In the genomic region with DNA sequence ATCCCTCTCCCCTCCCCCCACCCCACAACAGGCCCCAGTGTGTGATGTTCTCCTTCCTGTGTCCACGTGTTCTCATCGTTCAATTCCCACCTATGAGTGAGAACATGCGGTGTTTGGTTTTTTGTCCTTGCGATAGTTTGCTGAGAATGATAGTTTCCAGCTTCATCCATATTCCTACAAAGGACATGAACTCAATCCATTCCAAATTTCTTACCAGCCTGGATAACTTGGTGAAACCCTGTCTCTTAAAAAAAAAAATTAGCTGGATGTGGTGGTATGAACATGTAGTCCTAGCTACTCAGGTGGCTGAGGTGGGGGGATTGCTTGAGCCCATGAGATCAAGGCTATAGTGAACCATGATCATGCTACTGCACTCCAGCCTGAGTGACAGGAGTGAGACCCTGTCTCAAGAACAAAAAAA, we compare ENCODE assay signal across 3 cellular contexts.
DNase-seq lines count a peak whose midpoint lies in the region; ATAC-seq, FAIRE-seq and TF ChIP-seq lines count a peak whose summit lies in the region.
"Not testable (repeated sequence)": the region's sequence is repeated elsewhere in the genome, so short reads cannot be mapped to it uniquely, and the experiment has no call there.

No MANE protein-coding gene starts in this region.

- ATAC-seq in K562: peak; percentile 11

- H3K9ac ChIP-seq in K562 (ENCODE audit: insufficient read depth in 1 of 2, low read depth in 2 of 2, low read length in 2 of 2): peak overlapping the region; percentile 67 to 76; a peak in 3 of 4 replicates

- not testable (repeated sequence) for DNase-seq in CD8-positive, alpha-beta memory T cell
- peak; percentile 28 for DNase-seq in OCI-M1 (lab: John Stamatoyannopoulos, UW)
- DNase-seq in K562 (ENCODE audit: extremely low read depth in 1 of 4, low spot score in 3 of 4): peak in 1 of 4 experiments; percentile 63

- H3K9me3 ChIP-seq in CD8-positive, alpha-beta memory T cell (ENCODE audit: low read length); K562 (replicated peaks; ENCODE audit: control insufficient read depth, insufficient read depth, low read depth, low read length): not testable (repeated sequence)

- TF ChIP-seq POLR2A in K562 (conservative IDR thresholded peaks at IDR 0.05): peak; percentile 66

- 3% methylated on average over 4 of the region's 4 CpGs for WGBS in K562 (ENCODE audit: insufficient coverage, low coverage, missing lambda C conversion rate)

- H4K20me1 ChIP-seq in K562 (replicated peaks; ENCODE audit: control insufficient read depth, insufficient read depth, low read length): not testable (repeated sequence)

- not testable (repeated sequence) for H3K9me1 ChIP-seq in K562 (ENCODE audit: control insufficient read depth, insufficient read depth, low read length)

- H3K27ac Mint-ChIP-seq in CD8-positive, alpha-beta memory T cell: not testable (repeated sequence)

- POLR2A ChIA-PET in CD8-positive, alpha-beta memory T cell (lab: Charles Lee): not testable (repeated sequence)
- POLR2A ChIA-PET in K562 (lab: Yijun Ruan, JAX): interaction anchor here (0.6 to 0.7 kb wide), 2 partner anchors 23 to 63 kb away, joined by 3 read pairs; no protein-coding TSS in a partner anchor

- not testable (repeated sequence) for H3K4me1 Mint-ChIP-seq in CD8-positive, alpha-beta memory T cell

- TF ChIP-seq EP300 in K562 (IDR thresholded peaks at IDR 0.05; ENCODE audit: low read length): not testable (repeated sequence)

- H3K4me2 ChIP-seq in K562 (ENCODE audit: insufficient read depth, low read length): peak overlapping the region; percentile 68

- H3K36me3 Mint-ChIP-seq in CD8-positive, alpha-beta memory T cell: peaks cover 12 to 23% (median 17%) of the 10 kb centered on the region in 3 donors

- in situ Hi-C loops in K562 (cut with MboI): not testable (repeated sequence)

- H3K27me3 ChIP-seq in CD8-positive, alpha-beta memory T cell (ENCODE audit: insufficient read depth, low read length, poor library complexity, severe bottlenecking); K562 (ENCODE audit: control insufficient read depth in 2 of 2, insufficient read depth in 2 of 2, low read length in 2 of 2): not testable (repeated sequence)

- not testable (repeated sequence) for H3K36me3 ChIP-seq in CD8-positive, alpha-beta memory T cell (ENCODE audit: insufficient read depth, low read length)
- peaks cover 67% of the 10 kb centered on the region for H3K36me3 ChIP-seq in K562 (ENCODE audit: control insufficient read depth, insufficient read depth, low read length)

- 0 out of 4 replicates have a peak, but pooled peaks of 1 of the 2 experiments have one; percentile 10 for TF ChIP-seq RAD21 in K562 (CRISPR knock-in tag; conservative IDR thresholded peaks at IDR 0.05 in 1 of 2, IDR thresholded peaks at IDR 0.05 in 1 of 2)

- not testable (repeated sequence) for H3K27me3 Mint-ChIP-seq in CD8-positive, alpha-beta memory T cell

- not testable (repeated sequence) for H3K4me1 ChIP-seq in CD8-positive, alpha-beta memory T cell (ENCODE audit: insufficient read depth, low read length)
- peaks cover 7 to 18% of the 10 kb centered on the region in 2 experiments for H3K4me1 ChIP-seq in K562 (replicated peaks in 1 of 2; ENCODE audit: control insufficient read depth in 2 of 2, insufficient read depth in 2 of 2, low read length in 2 of 2)

- H2AFZ ChIP-seq in K562 (ENCODE audit: low read depth, low read length): peak overlapping the region; percentile 45

- peaks cover 89% of the 10 kb centered on the region for H3K79me2 ChIP-seq in K562 (ENCODE audit: control insufficient read depth, insufficient read depth, low read length)

- not testable (repeated sequence) for H3K4me3 Mint-ChIP-seq in CD8-positive, alpha-beta memory T cell

- H3K9me3 Mint-ChIP-seq in CD8-positive, alpha-beta memory T cell: not testable (repeated sequence)

- not testable (repeated sequence) for H3K4me3 ChIP-seq in CD8-positive, alpha-beta memory T cell (ENCODE audit: low read length); K562

- FAIRE-seq in K562 (lab: Jason Lieb, UNC): not testable (repeated sequence)

- peak overlapping the region; percentile 25 for H3K27ac ChIP-seq in CD8-positive, alpha-beta memory T cell (ENCODE audit: low read depth, low read length)
- H3K27ac ChIP-seq in K562 (ENCODE audit: extremely low read depth, low read depth, low read length): peak overlapping the region; percentile 80

- BruUV-seq in K562 (replicated peaks; lab: Mats Ljungman, UMichigan): not testable (repeated sequence)

- intact Hi-C loops in K562 (cut with micrococcal nuclease): loop anchor here (10.0 kb wide), 1 partner anchor 224 kb away; the partner anchor contains the start of gene HIVEP2

- TF ChIP-seq CTCF in K562 (IDR thresholded peaks at IDR 0.05 in 2 of 3, conservative IDR thresholded peaks at IDR 0.05 in 1 of 3; ENCODE audit: insufficient read depth in 2 of 3, low read depth in 1 of 3, low read length in 3 of 3): not testable (repeated sequence)

- CTCF ChIA-PET in CD8-positive, alpha-beta memory T cell (lab: Charles Lee): interaction anchor here (1.0 kb wide), 1 partner anchor 11 kb away, joined by 4 read pairs; no protein-coding TSS in a partner anchor
- CTCF ChIA-PET in K562 (lab: Yijun Ruan, JAX; ENCODE audit: low intra/inter-chr PET ratio): not testable (repeated sequence)

TF ChIP-seq in K562, 482 proteins besides CTCF, POLR2A, EP300 and RAD21 (continues in another document):
- peak; percentile 64; the same call in 1 of the 2 replicates for TF ChIP-seq USF1 (CRISPR knock-in tag; IDR thresholded peaks at IDR 0.05)
- TF ChIP-seq ZNF232 (CRISPR knock-in tag; IDR thresholded peaks at IDR 0.05): 0 out of 2 replicates have a peak, but pooled peaks have one; percentile 34
- TF ChIP-seq ZNF395 (CRISPR knock-in tag; IDR thresholded peaks at IDR 0.05): 0 out of 2 replicates have a peak, but pooled peaks have one; percentile 22
- TF ChIP-seq MYC (IDR thresholded peaks at IDR 0.05; ENCODE audit: low read depth, low read length): peak; percentile 62; the same call in 1 of the 2 replicates
- not testable (repeated sequence) for TF ChIP-seq MYC (CRISPR knock-in tag; IDR thresholded peaks at IDR 0.05; ENCODE audit: borderline replicate concordance, low read depth)
- TF ChIP-seq CTBP1 (IDR thresholded peaks at IDR 0.05; ENCODE audit: borderline replicate concordance): 0 out of 2 replicates have a peak, but pooled peaks have one; percentile 10
- TF ChIP-seq DACH1 (IDR thresholded peaks at IDR 0.05; ENCODE audit: partially characterized antibody): peak; percentile 46
- TF ChIP-seq CREB3 (tag; conservative IDR thresholded peaks at IDR 0.05; ENCODE audit: low read depth): 0 out of 2 replicates have a peak, but pooled peaks have one; percentile 74
- 0 out of 2 replicates have a peak, but pooled peaks have one; percentile 58 for TF ChIP-seq HBP1 (CRISPR knock-in tag; IDR thresholded peaks at IDR 0.05)
- TF ChIP-seq HDAC1 (IDR thresholded peaks at IDR 0.05): peak; percentile 59 to 75; a peak in 2 of 4 replicates
- TF ChIP-seq ASH1L (IDR thresholded peaks at IDR 0.05; ENCODE audit: borderline replicate concordance, low read depth, partially characterized antibody): peak; percentile 32
- peak; percentile 77 for TF ChIP-seq SMAD4 (CRISPR knock-in tag; conservative IDR thresholded peaks at IDR 0.05)
- TF ChIP-seq TRIM24 (IDR thresholded peaks at IDR 0.05): peak in 1 of 2 experiments; percentile 62; a peak in 2 of 4 replicates
